ENCODE assay signal across 25 cellular contexts in genomic region chr11:66570826-66571222, GRCh38. TPM values are rescaled to one million over a fixed set of nuclear protein-coding genes. Genes with fewer than 3 reads are reported as not detected.
DNase-seq lines count a peak whose midpoint lies in the region; ATAC-seq and TF ChIP-seq lines count a peak whose summit lies in the region.
"Had no signal": no experiment of that assay in that cellular context is flagged by ENCODE, and none has a peak within 500 bp of the region (broad histone marks: within the 10 kb centered on the region; RNA-seq: fewer than 3 reads in every experiment).

No MANE protein-coding gene starts in this region.

- H3K27me3 ChIP-seq in CD4-positive, alpha-beta T cell (ENCODE audit: control insufficient read depth, insufficient read depth, low read length), result no peaks in the 10 kb centered on the region
- H3K27me3 ChIP-seq in HUES64 (ENCODE audit: insufficient read depth, low read length) (no peaks in the 10 kb centered on the region), endodermal cell (ENCODE audit: control insufficient read depth, insufficient read depth, low read length, poor library complexity, severe bottlenecking) (no peaks in the 10 kb centered on the region), neural cell (ENCODE audit: insufficient read depth, low read depth, low read length) (no peaks in the 10 kb centered on the region)
- H3K27me3 ChIP-seq: Peyer's patch had no signal

- WGBS in HUES64, result 94% methylated on average over 4 of the region's 5 CpGs
- 92 to 96% methylated on average over 4 to 5 of the region's 5 CpGs for WGBS in endodermal cell (ENCODE audit: insufficient coverage in 1 of 2, insufficient read length in 1 of 2), 2 experiments

- H3K9ac ChIP-seq in HUES64 (ENCODE audit: low read depth, low read length) (peak overlapping the region; percentile 63; the same call in 1 of the 2 replicates), endodermal cell (ENCODE audit: extremely low read depth, low read length, poor library complexity, severe bottlenecking) (no peak overlapping the region), neural cell (ENCODE audit: low read length) (peak overlapping the region; percentile 69)
- H3K9ac ChIP-seq: BLaER1 treated with 17β-estradiol and CSF1 and Interleukin-3, amounts not matched to agents 10 nM and 100 nM had no signal

- no peaks in the 10 kb centered on the region for H3F3A ChIP-seq in neural cell (ENCODE audit: insufficient read depth, low read length, poor library complexity, severe bottlenecking)

- no peak for TF ChIP-seq EP300 in neural cell (conservative IDR thresholded peaks at IDR 0.05; ENCODE audit: poor library complexity, severe bottlenecking)

- H3K4me1 Mint-ChIP-seq in CD4-positive, alpha-beta T cell (ENCODE audit: low read depth), result no peaks in the 10 kb centered on the region
- peaks cover 13% of the 10 kb centered on the region for H3K4me1 Mint-ChIP-seq in endodermal cell

- no peak for DNase-seq in CD4-positive, alpha-beta T cell
- DNase-seq in endodermal cell, result no peak
- no peak for DNase-seq in NCI-H2029 (lab: John Stamatoyannopoulos, UW)
- DNase-seq in nucleus accumbens (lab: John Stamatoyannopoulos, UW), result no peak
- DNase-seq in NCI-H1417 (lab: John Stamatoyannopoulos, UW), result no peak
- no peak for DNase-seq in HEK293T (ENCODE audit: extremely low spot score)
- DNase-seq: 8988T; Calu3; CD8-positive, alpha-beta T cell; DMS153; HCEC 1CT; Kasumi-1; NCI-H1048; NCI-H1436; NCI-H187 treated with DMSO at 0.1 percent for 48 hours; NCI-H2227 treated with DMSO at 0.1 percent for 48 hours; NCI-H524; NCI-H774; NK-92 treated with Interleukin-12 subunit alpha and Interleukin-12 subunit beta, amount 100 ng/mL, for 24 hours; Peyer's patch had no signal

- H3K9me2 ChIP-seq in neural cell (ENCODE audit: insufficient read depth, low read length), result no peaks in the 10 kb centered on the region

- intact Hi-C loops in CD4-positive, alpha-beta T cell (cut with DNase I, micrococcal nuclease), result no loop called here

- no peak for ATAC-seq in CD4-positive, alpha-beta T cell (ENCODE audit: poor library complexity)
- ATAC-seq: CD8-positive, alpha-beta T cell; SK-N-SH treated with all-trans-retinoic acid at 6 μM for 48 hours had no signal

- CTCF ChIA-PET in CD4-positive, alpha-beta T cell (lab: Charles Lee), result interaction anchor here (0.7 kb wide), 1 partner anchor 107 kb away, joined by 3 read pairs; no protein-coding TSS in a partner anchor
- CTCF ChIA-PET in HEK293T (lab: Yijun Ruan, JAX), result no interaction called here

- no peaks in the 10 kb centered on the region for H3K9me3 ChIP-seq in CD4-positive, alpha-beta T cell (ENCODE audit: control insufficient read depth, low read length)
- H3K9me3 ChIP-seq in HUES64 (ENCODE audit: insufficient read depth, low read depth, low read length) (peaks cover 4% of the 10 kb centered on the region; the same call in 1 of the 2 replicates), endodermal cell (ENCODE audit: control insufficient read depth, low read length) (peaks cover 26% of the 10 kb centered on the region), neural cell (ENCODE audit: low read length) (no peaks in the 10 kb centered on the region)
- H3K9me3 ChIP-seq: Peyer's patch had no signal

- no peaks in the 10 kb centered on the region for H3K36me3 ChIP-seq in HUES64 (ENCODE audit: insufficient read depth, low read length)
- no peaks in the 10 kb centered on the region for H3K36me3 ChIP-seq in endodermal cell (ENCODE audit: control insufficient read depth, insufficient read depth, low read length)
- no peaks in the 10 kb centered on the region for H3K36me3 ChIP-seq in neural cell (ENCODE audit: insufficient read depth, low read length)
- H3K36me3 ChIP-seq: BLaER1 treated with 17β-estradiol and CSF1 and Interleukin-3, amounts not matched to agents 10 nM and 100 nM; Peyer's patch had no signal

- H3K27me3 Mint-ChIP-seq in CD4-positive, alpha-beta T cell, result peaks cover 18% of the 10 kb centered on the region
- H3K27me3 Mint-ChIP-seq in endodermal cell (ENCODE audit: insufficient read depth), result peaks cover 7% of the 10 kb centered on the region

- H3K4me3 ChIP-seq in HUES64 (ENCODE audit: low read length) (no peak overlapping the region), endodermal cell (ENCODE audit: low read length) (peak overlapping the region; percentile 48), neural cell (ENCODE audit: low read length) (peak overlapping the region; percentile 49)
- H3K4me3 ChIP-seq: BLaER1 treated with 17β-estradiol and CSF1 and Interleukin-3, amounts not matched to agents 10 nM and 100 nM; Peyer's patch had no signal

- peaks cover 14% of the 10 kb centered on the region for H3K4me1 ChIP-seq in HUES64 (ENCODE audit: insufficient read depth, low read length)
- H3K4me1 ChIP-seq in endodermal cell (ENCODE audit: control insufficient read depth, insufficient read depth, low read length), result peaks cover 6% of the 10 kb centered on the region

- TF ChIP-seq RAD21 in neural cell (conservative IDR thresholded peaks at IDR 0.05), result no peak

- POLR2A ChIA-PET in CD4-positive, alpha-beta T cell (lab: Charles Lee), result no interaction called here
- POLR2A ChIA-PET in HEK293T (lab: Yijun Ruan, JAX), result interaction anchor here (0.6 kb wide), 1 partner anchor 25 kb away, joined by 3 read pairs; the partner anchor contains the start of gene ZDHHC24

- peak overlapping the region; percentile 51 for H3K4me3 Mint-ChIP-seq in CD4-positive, alpha-beta T cell
- no peak overlapping the region for H3K4me3 Mint-ChIP-seq in endodermal cell
- H3K4me3 Mint-ChIP-seq: CD8-positive, alpha-beta T cell had no signal

- peak overlapping the region; percentile 52 for H3K4me2 ChIP-seq in neural cell (ENCODE audit: low read length)

- no peaks in the 10 kb centered on the region for H3K79me2 ChIP-seq in neural cell (replicated peaks; ENCODE audit: insufficient read depth, low read length)

- H3K27ac Mint-ChIP-seq in CD4-positive, alpha-beta T cell, result no peak overlapping the region
- peak overlapping the region; percentile 96 for H3K27ac Mint-ChIP-seq in endodermal cell
- H3K27ac Mint-ChIP-seq: CD8-positive, alpha-beta T cell had no signal

- no peak overlapping the region for H3K27ac ChIP-seq in CD4-positive, alpha-beta T cell (ENCODE audit: low read depth, low read length)
- peak overlapping the region; percentile 99 for H3K27ac ChIP-seq in HUES64 (ENCODE audit: low read depth, low read length)
- H3K27ac ChIP-seq in endodermal cell (ENCODE audit: low read depth, low read length), result no peak overlapping the region
- H3K27ac ChIP-seq in neural cell (ENCODE audit: low read length), result peak overlapping the region; percentile 99
- H3K27ac ChIP-seq: BLaER1 treated with 17β-estradiol and CSF1 and Interleukin-3, amounts not matched to agents 10 nM and 100 nM; Peyer's patch had no signal

- H3K36me3 Mint-ChIP-seq in CD4-positive, alpha-beta T cell (ENCODE audit: low read depth), result no peaks in the 10 kb centered on the region
- H3K36me3 Mint-ChIP-seq in endodermal cell (ENCODE audit: low read depth), result peaks cover 18% of the 10 kb centered on the region
- H3K36me3 Mint-ChIP-seq: CD8-positive, alpha-beta T cell had no signal

- H4K20me1 ChIP-seq in neural cell (ENCODE audit: insufficient read depth), result no peaks in the 10 kb centered on the region

- TF ChIP-seq CTCF in CD4-positive, alpha-beta T cell (IDR thresholded peaks at IDR 0.05), result no peak
- TF ChIP-seq CTCF in endodermal cell (conservative IDR thresholded peaks at IDR 0.05), result no peak
- TF ChIP-seq CTCF in neural cell (IDR thresholded peaks at IDR 0.05; ENCODE audit: poor library complexity, severe bottlenecking), result no peak

- H3K9me3 Mint-ChIP-seq in CD4-positive, alpha-beta T cell, result no peaks in the 10 kb centered on the region
- peaks cover 54% of the 10 kb centered on the region for H3K9me3 Mint-ChIP-seq in endodermal cell
- H3K9me3 Mint-ChIP-seq: CD8-positive, alpha-beta T cell had no signal

- peak overlapping the region; percentile 24 for H2AFZ ChIP-seq in neural cell (ENCODE audit: low read depth, low read length)

TF ChIP-seq in HEK293T, 16 proteins besides CTCF, POLR2A, EP300 and RAD21:
- TF ChIP-seq ELF4 (IDR thresholded peaks at IDR 0.05), result no peak
- TF ChIP-seq LEF1 (IDR thresholded peaks at IDR 0.05; ENCODE audit: borderline replicate concordance), result no peak
- TF ChIP-seq SUZ12 (IDR thresholded peaks at IDR 0.05), result no peak
- TF ChIP-seq L3MBTL2 (conservative IDR thresholded peaks at IDR 0.05), result no peak

RNA-seq across cellular contexts. Expression of gene CTSF, which starts 2.4 kb away (rescaled TPM):
- 10 to 100 TPM; 16.0 to 16.8 TPM for total RNA-seq in CD4-positive, alpha-beta T cell
- polyA plus RNA-seq in HUES64 (2013, experiment 1 of 2), result 5.7 TPM
- 7.9 TPM for polyA plus RNA-seq in HUES64 (2013, experiment 2 of 2)
- 10 to 100 TPM in 1 of 2 donors, 1 to 10 TPM in 1; 5.0 to 18.6 TPM for total RNA-seq in endodermal cell
- 8.6 TPM for polyA plus RNA-seq in endodermal cell (2013, experiment 1 of 2)
- polyA plus RNA-seq in endodermal cell (2013, experiment 2 of 2), result 7.7 TPM
- 2.7 and 4.2 TPM in 2 replicates for polyA plus RNA-seq in neural cell
- 0.73 and 1.0 TPM in 2 replicates for polyA minus RNA-seq in neural cell

RNA-seq across cellular contexts. Expression of gene CCDC87, which starts 22.0 kb away (rescaled TPM):
- under 1 TPM; 0.22 to 0.25 TPM for total RNA-seq in CD4-positive, alpha-beta T cell
- 0.45 TPM for polyA plus RNA-seq in HUES64 (2013, experiment 1 of 2)
- polyA plus RNA-seq in HUES64 (2013, experiment 2 of 2), result 0.63 TPM
- total RNA-seq in endodermal cell, result 1 to 10 TPM in 1 of 2 donors, under 1 TPM in 1; 0.84 to 1.5 TPM
- polyA plus RNA-seq in endodermal cell (2013, experiment 1 of 2), result 0.25 TPM
- 0.29 TPM for polyA plus RNA-seq in endodermal cell (2013, experiment 2 of 2)
- polyA plus RNA-seq in neural cell, result 0.48 TPM in 1 of 2 replicates, not detected in the other
- 1.0 and 1.2 TPM in 2 replicates for polyA minus RNA-seq in neural cell
- total RNA-seq: MCF 10A had no signal

RNA-seq across cellular contexts. Expression of gene CCS, which starts 22.2 kb away (rescaled TPM):
- 10 to 100 TPM; 25.4 to 26.3 TPM for total RNA-seq in CD4-positive, alpha-beta T cell
- 27.7 TPM for polyA plus RNA-seq in HUES64 (2013, experiment 1 of 2)
- 31.1 TPM for polyA plus RNA-seq in HUES64 (2013, experiment 2 of 2)
- 10 to 100 TPM; 62.9 to 64.7 TPM for total RNA-seq in endodermal cell
- polyA plus RNA-seq in endodermal cell (2013, experiment 1 of 2), result 58.9 TPM
- polyA plus RNA-seq in endodermal cell (2013, experiment 2 of 2), result 51.7 TPM
- polyA plus RNA-seq in neural cell, result 40.8 and 71.6 TPM in 2 replicates
- polyA minus RNA-seq in neural cell, result 18.6 and 19.5 TPM in 2 replicates

RNA-seq across cellular contexts. Expression of gene ACTN3, which starts 24.1 kb away (rescaled TPM):
- total RNA-seq in CD4-positive, alpha-beta T cell, result under 1 TPM; 0.14 to 0.22 TPM
- 7.9 TPM for polyA plus RNA-seq in HUES64 (2013, experiment 1 of 2)
- polyA plus RNA-seq in HUES64 (2013, experiment 2 of 2), result 10.8 TPM
- total RNA-seq in endodermal cell, result 1 to 10 TPM; 1.7 to 5.3 TPM
- polyA plus RNA-seq in endodermal cell (2013, experiment 1 of 2), result 11.3 TPM
- polyA plus RNA-seq in endodermal cell (2013, experiment 2 of 2), result 10.7 TPM
- not detected in 2 replicates for polyA plus RNA-seq in neural cell
- not detected in 2 replicates for polyA minus RNA-seq in neural cell
- total RNA-seq: Calu3, MCF 10A, Peyer's patch had no signal

RNA-seq across cellular contexts. Expression of gene ZDHHC24, which starts 25.0 kb away (rescaled TPM):
- 10 to 100 TPM; 17.0 to 18.4 TPM for total RNA-seq in CD4-positive, alpha-beta T cell
- polyA plus RNA-seq in HUES64 (2013, experiment 1 of 2), result 3.1 TPM
- polyA plus RNA-seq in HUES64 (2013, experiment 2 of 2), result 3.1 TPM
- total RNA-seq in endodermal cell, result 10 to 100 TPM; 10.6 to 11.7 TPM
- 7.0 TPM for polyA plus RNA-seq in endodermal cell (2013, experiment 1 of 2)
- 7.0 TPM for polyA plus RNA-seq in endodermal cell (2013, experiment 2 of 2)
- 14.9 and 15.9 TPM in 2 replicates for polyA plus RNA-seq in neural cell
- polyA minus RNA-seq in neural cell, result 10.5 and 12.4 TPM in 2 replicates

Comparison
In these comparisons a context has a peak if more than half of its experiments do, and no peak if none do; other contexts are left out.
1. H3K27ac ChIP-seq: peak in HUES64 (single experiment) and neural cell (single experiment); none in CD4-positive, alpha-beta T cell (single experiment) and endodermal cell (single experiment).